Comparison of ENCODE assay signal across 8 cellular contexts in the genomic region with DNA sequence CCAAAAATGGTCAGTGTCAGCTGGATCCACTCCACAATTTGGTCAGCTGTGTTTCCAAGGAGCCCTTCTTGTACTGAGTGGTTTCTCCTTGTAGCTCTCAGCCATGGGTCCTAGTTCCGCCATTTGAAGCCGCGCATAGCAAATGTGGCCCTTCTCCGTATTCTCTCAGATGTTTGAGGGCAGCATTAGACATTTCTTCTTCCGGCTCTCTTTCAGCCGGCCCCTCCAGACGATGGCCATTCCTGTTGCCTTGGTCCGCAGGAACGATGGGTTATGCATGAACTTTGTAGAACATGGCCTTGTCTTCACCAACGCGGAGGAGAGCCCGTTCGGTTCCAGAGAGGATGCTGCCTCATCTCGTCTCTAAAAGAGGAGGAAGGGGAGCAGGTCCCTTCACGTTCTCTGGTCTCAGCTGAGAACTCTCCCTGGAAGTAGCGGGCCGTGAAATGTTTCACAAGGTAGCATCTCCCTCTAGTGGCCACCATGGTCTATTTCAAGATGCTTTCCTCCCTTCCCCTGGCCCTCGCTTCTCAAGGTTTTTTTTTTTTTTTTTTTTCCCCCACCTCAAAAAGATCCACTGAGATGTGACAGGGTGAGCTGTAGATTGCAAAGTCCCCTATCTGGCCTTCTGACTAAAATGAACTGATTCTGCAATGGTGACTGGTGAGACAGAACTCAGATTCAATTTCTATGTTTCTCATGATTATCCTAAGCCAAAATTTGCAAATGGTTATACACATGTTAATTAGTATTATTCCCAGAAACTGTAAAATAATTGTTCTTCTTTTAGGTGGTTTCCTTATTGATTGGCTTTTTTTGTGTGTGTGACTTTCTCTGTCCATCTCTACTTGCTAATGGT. TPM values are rescaled to one million over a fixed set of nuclear protein-coding genes. Genes with fewer than 3 reads are reported as not detected.
DNase-seq lines count a peak whose midpoint lies in the region; ATAC-seq and TF ChIP-seq lines count a peak whose summit lies in the region.

No MANE protein-coding gene starts in this region.

- H3K36me3 ChIP-seq in SJCRH30 (no peaks in the 10 kb centered on the region), thoracic aorta (no peaks in the 10 kb centered on the region)

- H3K27me3 ChIP-seq in SJCRH30 (no peaks in the 10 kb centered on the region), thoracic aorta (replicated peaks; ENCODE audit: insufficient read depth) (no peaks in the 10 kb centered on the region)

- peaks cover 3% of the 10 kb centered on the region; the same call in 1 of the 2 replicates for H3K4me1 ChIP-seq in SJCRH30
- H3K4me1 ChIP-seq in thoracic aorta (ENCODE audit: control insufficient read depth in 1 of 2, low read depth in 2 of 2), result peaks cover 0 to 7% of the 10 kb centered on the region in 2 donors

- ATAC-seq in GM21786 (IDR thresholded peaks at IDR 0.05; ENCODE audit: unreplicated experiment) (peak; percentile 85), thoracic aorta (ENCODE audit: insufficient number of reproducible peaks, low FRiP score, low read depth) (peak; percentile 79)

- H3K4me3 ChIP-seq in SJCRH30, result peak overlapping the region; percentile 37
- peak overlapping the region; percentile 84 for H3K4me3 ChIP-seq in thoracic aorta

- H3K9me3 ChIP-seq in SJCRH30 (replicated peaks) (no peaks in the 10 kb centered on the region), thoracic aorta (no peaks in the 10 kb centered on the region)

- DNase-seq in DMS114 treated with DMSO at 0.1 percent for 48 hours (lab: John Stamatoyannopoulos, UW; ENCODE audit: unreplicated experiment) (peak; percentile 25), M059J (ENCODE audit: low read depth) (peak; percentile 80), SJCRH30 (peak; percentile 65 to 81), germinal center (ENCODE audit: low spot score) (peak; percentile 80), occipital lobe (lab: John Stamatoyannopoulos, UW) (peak; percentile 65), thoracic aorta (ENCODE audit: low spot score) (no peak)
- DNase-seq in activated naive CD4-positive, alpha-beta T cell treated with Interleukin-2 at 50 U/mL for 16 hours, result peak; percentile 63

- no peak overlapping the region for H3K27ac ChIP-seq in SJCRH30
- H3K27ac ChIP-seq in thoracic aorta, result peak overlapping the region in 1 of 2 donors; percentile 61

- peak; percentile 63 for TF ChIP-seq CTCF in thoracic aorta (IDR thresholded peaks at IDR 0.05)

RNA-seq across cellular contexts. Expression of a gene that starts 19.8 kb away (rescaled TPM):
- not detected in 2 replicates for total RNA-seq in M059J (2014; rRNA removed; shearing (Covaris generic))
- not detected in 2 replicates for total RNA-seq in SJCRH30 (2014; rRNA removed; shearing (Covaris generic))
- not detected for total RNA-seq in occipital lobe
- total RNA-seq in thoracic aorta, result not detected

RNA-seq across cellular contexts. Expression of a gene that starts 54.3 kb away (rescaled TPM):
- total RNA-seq in M059J (2014; rRNA removed; shearing (Covaris generic)), result 60.6 and 86.9 TPM in 2 replicates
- total RNA-seq in SJCRH30 (2014; rRNA removed; shearing (Covaris generic)), result 15.0 and 15.5 TPM in 2 replicates
- total RNA-seq in occipital lobe, result 28.2 TPM
- total RNA-seq in thoracic aorta, result 10 to 100 TPM; 22.1 to 27.3 TPM
